Comparison of ENCODE assay signal across 15 cellular contexts in genomic region chr1:26848499-26848898, GRCh38. TPM values are rescaled to one million over a fixed set of nuclear protein-coding genes. Genes with fewer than 3 reads are reported as not detected.
DNase-seq lines count a peak whose midpoint lies in the region; ATAC-seq and TF ChIP-seq lines count a peak whose summit lies in the region.
"Had no signal": no experiment of that assay in that cellular context is flagged by ENCODE, and none has a peak within 500 bp of the region (broad histone marks: within the 10 kb centered on the region; RNA-seq: fewer than 3 reads in every experiment).

No MANE protein-coding gene starts in this region.

- H3K36me3 ChIP-seq in SK-N-SH (replicated peaks in 1 of 2; ENCODE audit: control insufficient read depth in 1 of 2, insufficient read depth in 2 of 2, low read length in 1 of 2) (peaks cover 9 to 39% of the 10 kb centered on the region in 2 experiments), brain microvascular endothelial cell (replicated peaks) (peaks cover 36% of the 10 kb centered on the region), liver (ENCODE audit: control insufficient read depth in 4 of 4, insufficient read depth in 3 of 4, low read depth in 1 of 4, low read length in 3 of 4) (peaks cover 2 to 43% (median 35%) of the 10 kb centered on the region in 4 donors)

- no peak overlapping the region for H2AFZ ChIP-seq in SK-N-SH (ENCODE audit: low read depth)

- no peak for ATAC-seq in SK-N-SH treated with all-trans-retinoic acid at 6 μM for 48 hours
- no peak for ATAC-seq in stimulated activated naive B cell treated with anti-CD40 and anti-IgM and Interleukin-4, amounts not matched to agents 10 μg/mL and 1 μg/mL and 100 μg/mL, for 72 hours (replicated peaks)
- ATAC-seq in HG02981 (IDR thresholded peaks at IDR 0.05; ENCODE audit: unreplicated experiment): no peak
- ATAC-seq: activated T-cell treated with anti-CD3 and anti-CD28 coated beads, Interleukin-2, amount 50 U/mL, for 72 hours had no signal

- no peak for TF ChIP-seq RAD21 in SK-N-SH (IDR thresholded peaks at IDR 0.05; ENCODE audit: low read length)
- TF ChIP-seq RAD21 in liver (IDR thresholded peaks at IDR 0.05): no peak

- H3K36me3 Mint-ChIP-seq in stimulated activated naive B cell treated with anti-CD40 and anti-IgM and Interleukin-4, amounts not matched to agents 10 μg/mL and 1 μg/mL and 100 μg/mL, for 72 hours: peaks cover 53 to 67% of the 10 kb centered on the region in 2 donors

- H3K9ac ChIP-seq in SK-N-SH (peak overlapping the region; percentile 22; the same call in 1 of the 2 replicates), liver (ENCODE audit: low read depth in 1 of 2, low read length in 2 of 2) (peak overlapping the region in 1 of 2 donors; percentile 52)

- H3K27ac ChIP-seq in SK-N-SH (ENCODE audit: low read depth in 2 of 2, low read length in 1 of 2): peak overlapping the region in 1 of 2 experiments; percentile 80; a peak in 2 of 4 replicates
- H3K27ac ChIP-seq in brain microvascular endothelial cell: peak overlapping the region; percentile 58
- H3K27ac ChIP-seq in liver (ENCODE audit: low read depth in 1 of 2, low read length in 2 of 2): peak overlapping the region; percentile 71 to 72
- H3K27ac ChIP-seq: 22Rv1 had no signal

- no peaks in the 10 kb centered on the region for H3K27me3 ChIP-seq in SK-N-SH (ENCODE audit: insufficient read depth)
- no peaks in the 10 kb centered on the region for H3K27me3 ChIP-seq in brain microvascular endothelial cell (replicated peaks)
- H3K27me3 ChIP-seq in liver (ENCODE audit: control insufficient read depth in 4 of 4, insufficient read depth in 4 of 4, low read length in 3 of 4): no peaks in the 10 kb centered on the region
- H3K27me3 ChIP-seq: tibial artery had no signal

- no peak overlapping the region for H3K4me3 Mint-ChIP-seq in stimulated activated naive B cell treated with anti-CD40 and anti-IgM and Interleukin-4, amounts not matched to agents 10 μg/mL and 1 μg/mL and 100 μg/mL, for 72 hours
- H3K4me3 Mint-ChIP-seq: activated T-cell treated with anti-CD3 and anti-CD28 coated beads, Interleukin-2, amount 50 U/mL, for 72 hours had no signal

- 95% methylated on average over 10 of the region's 10 CpGs for WGBS in SK-N-SH (ENCODE audit: low lambda C conversion rate)
- WGBS in liver: 92% methylated on average over 10 of the region's 10 CpGs

- CTCF ChIA-PET in SK-N-SH (lab: Yijun Ruan, JAX): interaction anchor here (0.7 to 1.3 kb wide), 3 partner anchors 15 to 31 kb away, joined by 3 to 4 read pairs (median 3); no protein-coding TSS in a partner anchor

- no peaks in the 10 kb centered on the region for H4K20me1 ChIP-seq in SK-N-SH (ENCODE audit: insufficient read depth)

- peak overlapping the region; percentile 10; the same call in 1 of the 2 replicates for H3K4me2 ChIP-seq in SK-N-SH

- H3K9me3 Mint-ChIP-seq in stimulated activated naive B cell treated with anti-CD40 and anti-IgM and Interleukin-4, amounts not matched to agents 10 μg/mL and 1 μg/mL and 100 μg/mL, for 72 hours: no peaks in the 10 kb centered on the region
- H3K9me3 Mint-ChIP-seq: activated T-cell treated with anti-CD3 and anti-CD28 coated beads, Interleukin-2, amount 50 U/mL, for 72 hours had no signal

- H3K4me3 ChIP-seq in SK-N-SH (ENCODE audit: low read depth in 2 of 2, low read length in 1 of 2): no peak overlapping the region
- no peak overlapping the region for H3K4me3 ChIP-seq in brain microvascular endothelial cell (ENCODE audit: low read depth, low read length)
- no peak overlapping the region for H3K4me3 ChIP-seq in liver (ENCODE audit: low read depth in 1 of 3, low read length in 3 of 3)
- H3K4me3 ChIP-seq: tibial artery had no signal

- in situ Hi-C loops in brain microvascular endothelial cell (cut with HindIII; ENCODE audit: low pct_ligation_motif_present, low sequenced_read_pairs): no loop called here

- H3K4me1 ChIP-seq in SK-N-SH (ENCODE audit: control insufficient read depth in 1 of 2, insufficient read depth in 2 of 2, low read depth in 1 of 2, low read length in 1 of 2) (peaks cover 0 to 8% of the 10 kb centered on the region in 2 experiments; a peak in 2 of 4 replicates), liver (ENCODE audit: control insufficient read depth in 4 of 4, insufficient read depth in 4 of 4, low read length in 3 of 4) (peaks cover 0 to 12% (median 8%) of the 10 kb centered on the region in 4 donors)

- POLR2A ChIA-PET in SK-N-SH (lab: Yijun Ruan, JAX): no interaction called here

- H3K9me3 ChIP-seq in SK-N-SH: no peaks in the 10 kb centered on the region
- no peaks in the 10 kb centered on the region for H3K9me3 ChIP-seq in liver (ENCODE audit: control insufficient read depth in 4 of 4, low read length in 3 of 4)
- H3K9me3 ChIP-seq: tibial artery had no signal

- DNase-seq in SK-N-SH (no peak), brain microvascular endothelial cell (no peak), SW480 (ENCODE audit: low spot score) (no peak)
- DNase-seq in stimulated activated naive B cell treated with anti-CD40 and anti-IgM and Interleukin-4, amounts not matched to agents 10 μg/mL and 1 μg/mL and 100 μg/mL, for 72 hours: no peak
- DNase-seq in stimulated activated CD4-positive, alpha-beta T cell treated with anti-CD3 and anti-CD28 coated beads, Interleukin-15, amount 100 ng/mL, for 24 hours: no peak
- DNase-seq: activated CD4-positive, alpha-beta T cell treated with anti-CD3 and anti-CD28 coated beads for 4 hours; activated T-cell treated with anti-CD3 and anti-CD28 coated beads, Interleukin-2, amount 50 U/mL, for 72 hours; amniotic stem cell; NCI-H2171 treated with DMSO at 0.1 percent for 48 hours; tibial artery had no signal

- H3K27ac Mint-ChIP-seq in stimulated activated naive B cell treated with anti-CD40 and anti-IgM and Interleukin-4, amounts not matched to agents 10 μg/mL and 1 μg/mL and 100 μg/mL, for 72 hours: peak overlapping the region; percentile 51
- H3K27ac Mint-ChIP-seq: activated T-cell treated with anti-CD3 and anti-CD28 coated beads, Interleukin-2, amount 50 U/mL, for 72 hours; progenitor cell of endocrine pancreas had no signal

- no peak for TF ChIP-seq EP300 in SK-N-SH (IDR thresholded peaks at IDR 0.05; ENCODE audit: borderline replicate concordance in 1 of 2, low read depth in 1 of 2, low read length in 1 of 2)

- no peaks in the 10 kb centered on the region for H3K27me3 Mint-ChIP-seq in stimulated activated naive B cell treated with anti-CD40 and anti-IgM and Interleukin-4, amounts not matched to agents 10 μg/mL and 1 μg/mL and 100 μg/mL, for 72 hours
- H3K27me3 Mint-ChIP-seq: progenitor cell of endocrine pancreas had no signal

- TF ChIP-seq CTCF in SK-N-SH (IDR thresholded peaks at IDR 0.05) (no peak), brain microvascular endothelial cell (IDR thresholded peaks at IDR 0.05; ENCODE audit: low read depth, low read length, missing control alignments) (no peak), liver (IDR thresholded peaks at IDR 0.05; ENCODE audit: low read depth, low read length, missing input control) (no peak)

- H3K4me1 Mint-ChIP-seq in stimulated activated naive B cell treated with anti-CD40 and anti-IgM and Interleukin-4, amounts not matched to agents 10 μg/mL and 1 μg/mL and 100 μg/mL, for 72 hours: peaks cover 0 to 2% of the 10 kb centered on the region in 2 donors

- peaks cover 15% of the 10 kb centered on the region; the same call in 1 of the 2 replicates for H3K79me2 ChIP-seq in SK-N-SH (ENCODE audit: insufficient read depth)

- H3K9me2 ChIP-seq in SK-N-SH: no peaks in the 10 kb centered on the region

- peaks cover 18% of the 10 kb centered on the region for H3F3A ChIP-seq in SK-N-SH (replicated peaks; ENCODE audit: insufficient read depth)

TF ChIP-seq in SK-N-SH, 30 proteins besides CTCF, POLR2A, EP300 and RAD21 (continues in another document):
- TF ChIP-seq MEF2A (IDR thresholded peaks at IDR 0.05; ENCODE audit: borderline replicate concordance, low read depth): no peak
- TF ChIP-seq ELF1 (IDR thresholded peaks at IDR 0.05): no peak

TF ChIP-seq in liver, 16 proteins besides CTCF, POLR2A, EP300 and RAD21:
- TF ChIP-seq HNF4G (IDR thresholded peaks at IDR 0.05) (no peak), NR2F2 (IDR thresholded peaks at IDR 0.05) (no peak), JUND (IDR thresholded peaks at IDR 0.05) (no peak), FOXA1 (IDR thresholded peaks at IDR 0.05) (no peak), YY1 (IDR thresholded peaks at IDR 0.05) (no peak), ZBTB33 (IDR thresholded peaks at IDR 0.05) (no peak), SP1 (IDR thresholded peaks at IDR 0.05) (no peak)
TF ChIP-seq in liver: peak in this region for 0.

RNA-seq across cellular contexts. Expression of gene SFN, which starts 14.4 kb away (rescaled TPM):
- polyA plus RNA-seq in SK-N-SH (2012; rRNA removed) (0.18 and 0.23 TPM in 2 replicates), liver (under 1 TPM in 1 of 2 donors, not detected in 1; 0.69 TPM)
- 0.03 and 0.06 TPM in 2 replicates for polyA plus RNA-seq in SK-N-SH (2012; cell fraction: cytosol; rRNA removed)
- polyA plus RNA-seq in SK-N-SH (2012; cell fraction: nucleus; rRNA removed): 1.1 and 1.3 TPM in 2 replicates
- under 1 TPM in 1 of 2 donors, not detected in 1; 0.17 TPM for total RNA-seq in liver

RNA-seq across cellular contexts. Expression of gene ZDHHC18, which starts 22.0 kb away (rescaled TPM):
- polyA plus RNA-seq in SK-N-SH (2012; rRNA removed) (33.0 and 35.3 TPM in 2 replicates), liver (1 to 10 TPM; 2.6 to 9.2 TPM)
- polyA plus RNA-seq in SK-N-SH (2012; cell fraction: cytosol; rRNA removed): 16.3 and 25.5 TPM in 2 replicates
- 54.3 and 58.6 TPM in 2 replicates for polyA plus RNA-seq in SK-N-SH (2012; cell fraction: nucleus; rRNA removed)
- total RNA-seq in liver: 1 to 10 TPM; 7.6 to 8.3 TPM

RNA-seq across cellular contexts. Expression of gene GPN2, which starts 41.6 kb away (rescaled TPM):
- polyA plus RNA-seq in SK-N-SH (2012; rRNA removed): 20.6 and 24.0 TPM in 2 replicates
- 12.4 and 12.8 TPM in 2 replicates for polyA plus RNA-seq in SK-N-SH (2012; cell fraction: cytosol; rRNA removed)
- polyA plus RNA-seq in SK-N-SH (2012; cell fraction: nucleus; rRNA removed): 52.1 and 56.1 TPM in 2 replicates
- 10 to 100 TPM in 1 of 2 donors, 1 to 10 TPM in 1; 9.5 to 10.3 TPM for total RNA-seq in liver
- polyA plus RNA-seq in liver: 10 to 100 TPM; 10.5 to 12.7 TPM

RNA-seq across cellular contexts. Expression of gene GPATCH3, which starts 51.8 kb away (rescaled TPM):
- 9.1 and 11.1 TPM in 2 replicates for polyA plus RNA-seq in SK-N-SH (2012; rRNA removed)
- 6.8 and 7.1 TPM in 2 replicates for polyA plus RNA-seq in SK-N-SH (2012; cell fraction: cytosol; rRNA removed)
- 19.0 and 21.5 TPM in 2 replicates for polyA plus RNA-seq in SK-N-SH (2012; cell fraction: nucleus; rRNA removed)
- total RNA-seq in liver: 1 to 10 TPM; 6.3 TPM
- polyA plus RNA-seq in liver: 1 to 10 TPM; 5.8 to 6.2 TPM
